11 cellular contexts compared by ENCODE assay signal in the genomic region with DNA sequence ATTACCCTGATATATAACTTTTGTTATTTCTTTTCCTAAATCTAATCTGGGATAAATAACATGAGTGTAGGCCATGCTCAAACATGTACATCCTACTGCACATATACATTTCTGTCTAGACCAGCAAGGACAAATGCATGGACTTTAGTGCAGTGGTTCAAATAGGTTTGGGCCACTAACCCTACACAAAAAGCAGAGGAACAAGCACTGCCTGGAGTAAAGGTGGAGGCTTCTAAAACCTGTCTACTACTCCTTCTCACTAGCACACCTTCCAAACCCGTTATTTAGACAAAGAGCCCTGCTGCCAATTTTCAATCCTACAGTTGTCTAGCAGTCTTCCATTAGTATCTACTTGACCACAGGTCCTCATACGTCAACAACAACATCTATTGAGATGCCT. TPM values are rescaled to one million over a fixed set of nuclear protein-coding genes. Genes with fewer than 3 reads are reported as not detected.
DNase-seq lines count a peak whose midpoint lies in the region; ATAC-seq and TF ChIP-seq lines count a peak whose summit lies in the region.
"Had no signal": no experiment of that assay in that cellular context is flagged by ENCODE, and none has a peak within 500 bp of the region (broad histone marks: within the 10 kb centered on the region; RNA-seq: fewer than 3 reads in every experiment).

No MANE protein-coding gene starts in this region.

- CTCF ChIA-PET in activated CD4-positive, alpha-beta T cell treated with anti-CD3 and anti-CD28 coated beads, Interleukin-2, amount 10 ng/mL, durations not matched to agents 7 days and 5 days (lab: Charles Lee) = no interaction called here

- H3K4me1 ChIP-seq in stomach smooth muscle (ENCODE audit: control insufficient read depth, insufficient read depth, low read length) = peaks cover 10% of the 10 kb centered on the region

- TF ChIP-seq CTCF in coronary artery (IDR thresholded peaks at IDR 0.05) = no peak

- no peak overlapping the region for H3K27ac Mint-ChIP-seq in activated CD4-positive, alpha-beta T cell treated with anti-CD3 and anti-CD28 coated beads, Interleukin-2, amount 10 ng/mL, durations not matched to agents 7 days and 5 days
- H3K27ac Mint-ChIP-seq: activated T-helper 1 cell treated with anti-CD3 and anti-CD28 coated beads, Interleukin-12 subunit alpha, Interleukin-12 subunit beta, Interleukin-2, Interleukin-4 antibody, amounts not matched to agents 30 ng/mL and 10 ng/mL and 1 ng/mL, durations not matched to agents 14 hours and 24 hours and 36 hours had no signal

- POLR2A ChIA-PET in activated CD4-positive, alpha-beta T cell treated with anti-CD3 and anti-CD28 coated beads, Interleukin-2, amount 10 ng/mL, durations not matched to agents 7 days and 5 days (lab: Charles Lee) = no interaction called here

- H3K4me3 Mint-ChIP-seq in activated CD4-positive, alpha-beta T cell treated with anti-CD3 and anti-CD28 coated beads, Interleukin-2, amount 10 ng/mL, durations not matched to agents 7 days and 5 days = no peak overlapping the region

- ATAC-seq in HG03066 (IDR thresholded peaks at IDR 0.05; ENCODE audit: low read depth, unreplicated experiment) (peak; percentile 13), HG03565 (IDR thresholded peaks at IDR 0.05; ENCODE audit: unreplicated experiment) (no peak)

- no peaks in the 10 kb centered on the region for H3K27me3 ChIP-seq in stomach smooth muscle (ENCODE audit: control insufficient read depth in 1 of 2, insufficient read depth in 2 of 2, low read length in 2 of 2)

- H3K36me3 Mint-ChIP-seq in activated CD4-positive, alpha-beta T cell treated with anti-CD3 and anti-CD28 coated beads, Interleukin-2, amount 10 ng/mL, durations not matched to agents 7 days and 5 days (ENCODE audit: low read depth) = no peaks in the 10 kb centered on the region

- DNase-seq in DMS 273 (lab: John Stamatoyannopoulos, UW; ENCODE audit: unreplicated experiment) = peak; percentile 37
- no peak for DNase-seq in DMS 273 treated with DMSO at 0.1 percent for 48 hours (lab: John Stamatoyannopoulos, UW)
- DNase-seq in coronary artery (ENCODE audit: low spot score) = no peak
- no peak for DNase-seq in T-helper 9 cell
- no peak for DNase-seq in activated CD4-positive, alpha-beta T cell treated with anti-CD3 and anti-CD28 coated beads, Interleukin-2, amount 10 ng/mL, durations not matched to agents 7 days and 5 days
- DNase-seq: cortex of kidney had no signal

- H3K9me3 ChIP-seq in stomach smooth muscle (ENCODE audit: control insufficient read depth in 2 of 2, low read length in 2 of 2) = no peaks in the 10 kb centered on the region

- H3K4me3 ChIP-seq in coronary artery = no peak overlapping the region
- H3K4me3 ChIP-seq in stomach smooth muscle (ENCODE audit: low read length in 2 of 2) = no peak overlapping the region

- peaks cover 8% of the 10 kb centered on the region for H3K4me1 Mint-ChIP-seq in activated CD4-positive, alpha-beta T cell treated with anti-CD3 and anti-CD28 coated beads, Interleukin-2, amount 10 ng/mL, durations not matched to agents 7 days and 5 days

- peaks cover 6 to 9% of the 10 kb centered on the region in 2 donors for H3K36me3 ChIP-seq in stomach smooth muscle (ENCODE audit: control insufficient read depth in 2 of 2, insufficient read depth in 2 of 2, low read length in 2 of 2)

- peak overlapping the region; percentile 32 to 62 for H3K27ac ChIP-seq in coronary artery
- peak overlapping the region; percentile 50 for H3K27ac ChIP-seq in stomach smooth muscle (ENCODE audit: low read length)
- H3K27ac ChIP-seq: 22Rv1 had no signal

- peaks cover 5% of the 10 kb centered on the region for H3K27me3 Mint-ChIP-seq in activated CD4-positive, alpha-beta T cell treated with anti-CD3 and anti-CD28 coated beads, Interleukin-2, amount 10 ng/mL, durations not matched to agents 7 days and 5 days

- H3K9me3 Mint-ChIP-seq in activated CD4-positive, alpha-beta T cell treated with anti-CD3 and anti-CD28 coated beads, Interleukin-2, amount 10 ng/mL, durations not matched to agents 7 days and 5 days = no peaks in the 10 kb centered on the region
- H3K9me3 Mint-ChIP-seq: activated T-helper 1 cell treated with anti-CD3 and anti-CD28 coated beads, Interleukin-12 subunit alpha, Interleukin-12 subunit beta, Interleukin-2, Interleukin-4 antibody, amounts not matched to agents 30 ng/mL and 10 ng/mL and 1 ng/mL, durations not matched to agents 14 hours and 24 hours and 36 hours had no signal

- no peak overlapping the region for H3K9ac ChIP-seq in stomach smooth muscle (ENCODE audit: low read length in 2 of 2)

RNA-seq across cellular contexts. Expression of gene SGCE, which starts 34.8 kb away (rescaled TPM):
- total RNA-seq in activated CD4-positive, alpha-beta T cell treated with anti-CD3 and anti-CD28 coated beads, Interleukin-2, amount 10 ng/mL, durations not matched to agents 7 days and 5 days = not detected
- total RNA-seq: activated T-helper 1 cell treated with anti-CD3 and anti-CD28 coated beads, Interleukin-12 subunit alpha, Interleukin-12 subunit beta, Interleukin-2, Interleukin-4 antibody, amounts not matched to agents 30 ng/mL and 10 ng/mL and 1 ng/mL, durations not matched to agents 14 hours and 24 hours and 36 hours had no signal
